In the genomic region with DNA sequence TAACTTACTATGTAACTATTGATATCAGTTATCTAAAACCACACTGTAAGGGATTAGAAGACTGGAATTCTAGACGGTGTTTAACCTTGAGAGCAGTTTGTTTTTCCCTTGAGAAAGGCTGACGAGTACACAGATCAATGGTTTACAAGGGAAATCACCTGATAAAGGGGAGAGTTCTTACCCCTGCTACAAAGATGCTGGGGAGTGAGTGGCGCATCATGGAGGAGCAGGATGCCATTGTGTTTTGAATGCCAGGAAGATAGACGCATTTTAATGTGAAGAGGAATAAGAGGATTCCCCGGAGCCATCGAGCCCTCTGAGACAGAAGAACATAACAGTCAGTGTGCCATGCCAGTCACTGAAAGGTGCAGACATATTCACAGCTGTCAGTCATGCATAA, we compare ENCODE assay signal across 1 cellular context.
TF ChIP-seq lines count a peak whose summit lies in the region.

No MANE protein-coding gene starts in this region.

TF ChIP-seq in HepG2, 621 proteins besides CTCF, POLR2A, EP300 and RAD21 (continued from another document and continues in another):
- TF ChIP-seq, protein P1, sequence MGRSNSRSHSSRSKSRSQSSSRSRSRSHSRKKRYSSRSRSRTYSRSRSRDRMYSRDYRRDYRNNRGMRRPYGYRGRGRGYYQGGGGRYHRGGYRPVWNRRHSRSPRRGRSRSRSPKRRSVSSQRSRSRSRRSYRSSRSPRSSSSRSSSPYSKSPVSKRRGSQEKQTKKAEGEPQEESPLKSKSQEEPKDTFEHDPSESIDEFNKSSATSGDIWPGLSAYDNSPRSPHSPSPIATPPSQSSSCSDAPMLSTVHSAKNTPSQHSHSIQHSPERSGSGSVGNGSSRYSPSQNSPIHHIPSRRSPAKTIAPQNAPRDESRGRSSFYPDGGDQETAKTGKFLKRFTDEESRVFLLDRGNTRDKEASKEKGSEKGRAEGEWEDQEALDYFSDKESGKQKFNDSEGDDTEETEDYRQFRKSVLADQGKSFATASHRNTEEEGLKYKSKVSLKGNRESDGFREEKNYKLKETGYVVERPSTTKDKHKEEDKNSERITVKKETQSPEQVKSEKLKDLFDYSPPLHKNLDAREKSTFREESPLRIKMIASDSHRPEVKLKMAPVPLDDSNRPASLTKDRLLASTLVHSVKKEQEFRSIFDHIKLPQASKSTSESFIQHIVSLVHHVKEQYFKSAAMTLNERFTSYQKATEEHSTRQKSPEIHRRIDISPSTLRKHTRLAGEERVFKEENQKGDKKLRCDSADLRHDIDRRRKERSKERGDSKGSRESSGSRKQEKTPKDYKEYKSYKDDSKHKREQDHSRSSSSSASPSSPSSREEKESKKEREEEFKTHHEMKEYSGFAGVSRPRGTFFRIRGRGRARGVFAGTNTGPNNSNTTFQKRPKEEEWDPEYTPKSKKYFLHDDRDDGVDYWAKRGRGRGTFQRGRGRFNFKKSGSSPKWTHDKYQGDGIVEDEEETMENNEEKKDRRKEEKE (IDR thresholded peaks at IDR 0.05), result no peak
- TF ChIP-seq SNAPC2 (CRISPR knock-in tag; IDR thresholded peaks at IDR 0.05) (no peak), DPF2 (CRISPR knock-in tag; IDR thresholded peaks at IDR 0.05; ENCODE audit: borderline replicate concordance, low read depth) (no peak), BORCS8-MEF2B (CRISPR knock-in tag; IDR thresholded peaks at IDR 0.05) (no peak), IKZF4 (CRISPR knock-in tag; IDR thresholded peaks at IDR 0.05; ENCODE audit: borderline replicate concordance, low read depth, not compliant biosample characterization) (no peak), FOXJ3 (CRISPR knock-in tag; IDR thresholded peaks at IDR 0.05; ENCODE audit: borderline replicate concordance) (peak; percentile 52; the same call in 1 of the 2 replicates), ZNF615 (CRISPR knock-in tag; IDR thresholded peaks at IDR 0.05; ENCODE audit: borderline replicate concordance) (no peak), ZNF562 (CRISPR knock-in tag; IDR thresholded peaks at IDR 0.05; ENCODE audit: borderline replicate concordance) (no peak), ZNF430 (CRISPR knock-in tag; IDR thresholded peaks at IDR 0.05) (no peak), ZSCAN29 (CRISPR knock-in tag; conservative IDR thresholded peaks at IDR 0.05) (no peak), ONECUT2 (CRISPR knock-in tag; IDR thresholded peaks at IDR 0.05) (peak; percentile 93), SP2 (CRISPR knock-in tag; IDR thresholded peaks at IDR 0.05) (no peak), GATA4 (IDR thresholded peaks at IDR 0.05; ENCODE audit: borderline replicate concordance, low read depth) (peak; percentile 40; the same call in 1 of the 2 replicates), BCL6 (CRISPR knock-in tag; IDR thresholded peaks at IDR 0.05) (peak; percentile 80), GATAD2A (CRISPR knock-in tag; IDR thresholded peaks at IDR 0.05) (peak; percentile 79), SMYD3 (CRISPR knock-in tag; IDR thresholded peaks at IDR 0.05) (no peak), ZNF138 (CRISPR knock-in tag; IDR thresholded peaks at IDR 0.05; ENCODE audit: low read depth) (no peak), MTA1 (CRISPR knock-in tag; IDR thresholded peaks at IDR 0.05; ENCODE audit: borderline replicate concordance) (no peak), ZKSCAN8 (CRISPR knock-in tag; IDR thresholded peaks at IDR 0.05; ENCODE audit: borderline replicate concordance) (no peak), ZNF788 (CRISPR knock-in tag; IDR thresholded peaks at IDR 0.05; ENCODE audit: borderline replicate concordance) (no peak), ZNF136 (CRISPR knock-in tag; IDR thresholded peaks at IDR 0.05; ENCODE audit: low read depth) (no peak), FOXA1 (IDR thresholded peaks at IDR 0.05) (no peak), FOXA1 (CRISPR knock-in tag; IDR thresholded peaks at IDR 0.05) (peak; percentile 62; the same call in 1 of the 2 replicates), MIXL1 (CRISPR knock-in tag; IDR thresholded peaks at IDR 0.05) (no peak), SOX13 (IDR thresholded peaks at IDR 0.05) (no peak), SOX13 (CRISPR knock-in tag; conservative IDR thresholded peaks at IDR 0.05 in 1 of 2, IDR thresholded peaks at IDR 0.05 in 1 of 2) (peak in 1 of 2 experiments; percentile 83; a peak in 2 of 4 replicates), SYNCRIP (IDR thresholded peaks at IDR 0.05; ENCODE audit: insufficient read depth, low read depth, low read length) (no peak), MXI1 (IDR thresholded peaks at IDR 0.05; ENCODE audit: borderline replicate concordance, low read depth, low read length) (no peak)
- TF ChIP-seq, protein P2, sequence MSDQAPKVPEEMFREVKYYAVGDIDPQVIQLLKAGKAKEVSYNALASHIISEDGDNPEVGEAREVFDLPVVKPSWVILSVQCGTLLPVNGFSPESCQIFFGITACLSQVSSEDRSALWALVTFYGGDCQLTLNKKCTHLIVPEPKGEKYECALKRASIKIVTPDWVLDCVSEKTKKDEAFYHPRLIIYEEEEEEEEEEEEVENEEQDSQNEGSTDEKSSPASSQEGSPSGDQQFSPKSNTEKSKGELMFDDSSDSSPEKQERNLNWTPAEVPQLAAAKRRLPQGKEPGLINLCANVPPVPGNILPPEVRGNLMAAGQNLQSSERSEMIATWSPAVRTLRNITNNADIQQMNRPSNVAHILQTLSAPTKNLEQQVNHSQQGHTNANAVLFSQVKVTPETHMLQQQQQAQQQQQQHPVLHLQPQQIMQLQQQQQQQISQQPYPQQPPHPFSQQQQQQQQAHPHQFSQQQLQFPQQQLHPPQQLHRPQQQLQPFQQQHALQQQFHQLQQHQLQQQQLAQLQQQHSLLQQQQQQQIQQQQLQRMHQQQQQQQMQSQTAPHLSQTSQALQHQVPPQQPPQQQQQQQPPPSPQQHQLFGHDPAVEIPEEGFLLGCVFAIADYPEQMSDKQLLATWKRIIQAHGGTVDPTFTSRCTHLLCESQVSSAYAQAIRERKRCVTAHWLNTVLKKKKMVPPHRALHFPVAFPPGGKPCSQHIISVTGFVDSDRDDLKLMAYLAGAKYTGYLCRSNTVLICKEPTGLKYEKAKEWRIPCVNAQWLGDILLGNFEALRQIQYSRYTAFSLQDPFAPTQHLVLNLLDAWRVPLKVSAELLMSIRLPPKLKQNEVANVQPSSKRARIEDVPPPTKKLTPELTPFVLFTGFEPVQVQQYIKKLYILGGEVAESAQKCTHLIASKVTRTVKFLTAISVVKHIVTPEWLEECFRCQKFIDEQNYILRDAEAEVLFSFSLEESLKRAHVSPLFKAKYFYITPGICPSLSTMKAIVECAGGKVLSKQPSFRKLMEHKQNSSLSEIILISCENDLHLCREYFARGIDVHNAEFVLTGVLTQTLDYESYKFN (CRISPR knock-in tag; conservative IDR thresholded peaks at IDR 0.05), result peak; percentile 64
- TF ChIP-seq, protein P3, sequence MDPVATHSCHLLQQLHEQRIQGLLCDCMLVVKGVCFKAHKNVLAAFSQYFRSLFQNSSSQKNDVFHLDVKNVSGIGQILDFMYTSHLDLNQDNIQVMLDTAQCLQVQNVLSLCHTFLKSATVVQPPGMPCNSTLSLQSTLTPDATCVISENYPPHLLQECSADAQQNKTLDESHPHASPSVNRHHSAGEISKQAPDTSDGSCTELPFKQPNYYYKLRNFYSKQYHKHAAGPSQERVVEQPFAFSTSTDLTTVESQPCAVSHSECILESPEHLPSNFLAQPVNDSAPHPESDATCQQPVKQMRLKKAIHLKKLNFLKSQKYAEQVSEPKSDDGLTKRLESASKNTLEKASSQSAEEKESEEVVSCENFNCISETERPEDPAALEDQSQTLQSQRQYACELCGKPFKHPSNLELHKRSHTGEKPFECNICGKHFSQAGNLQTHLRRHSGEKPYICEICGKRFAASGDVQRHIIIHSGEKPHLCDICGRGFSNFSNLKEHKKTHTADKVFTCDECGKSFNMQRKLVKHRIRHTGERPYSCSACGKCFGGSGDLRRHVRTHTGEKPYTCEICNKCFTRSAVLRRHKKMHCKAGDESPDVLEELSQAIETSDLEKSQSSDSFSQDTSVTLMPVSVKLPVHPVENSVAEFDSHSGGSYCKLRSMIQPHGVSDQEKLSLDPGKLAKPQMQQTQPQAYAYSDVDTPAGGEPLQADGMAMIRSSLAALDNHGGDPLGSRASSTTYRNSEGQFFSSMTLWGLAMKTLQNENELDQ (CRISPR knock-in tag; IDR thresholded peaks at IDR 0.05; ENCODE audit: borderline replicate concordance), result no peak
- TF ChIP-seq, protein P4, sequence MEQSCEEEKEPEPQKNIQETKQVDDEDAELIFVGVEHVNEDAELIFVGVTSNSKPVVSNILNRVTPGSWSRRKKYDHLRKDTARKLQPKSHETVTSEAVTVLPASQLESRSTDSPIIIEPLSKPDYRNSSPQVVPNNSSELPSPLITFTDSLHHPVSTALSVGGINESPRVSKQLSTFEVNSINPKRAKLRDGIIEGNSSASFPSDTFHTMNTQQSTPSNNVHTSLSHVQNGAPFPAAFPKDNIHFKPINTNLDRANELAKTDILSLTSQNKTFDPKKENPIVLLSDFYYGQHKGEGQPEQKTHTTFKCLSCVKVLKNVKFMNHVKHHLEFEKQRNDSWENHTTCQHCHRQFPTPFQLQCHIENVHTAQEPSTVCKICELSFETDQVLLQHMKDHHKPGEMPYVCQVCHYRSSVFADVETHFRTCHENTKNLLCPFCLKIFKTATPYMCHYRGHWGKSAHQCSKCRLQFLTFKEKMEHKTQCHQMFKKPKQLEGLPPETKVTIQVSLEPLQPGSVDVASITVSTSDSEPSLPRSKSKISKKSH (CRISPR knock-in tag; IDR thresholded peaks at IDR 0.05; ENCODE audit: borderline replicate concordance), result no peak
- TF ChIP-seq, protein P5, sequence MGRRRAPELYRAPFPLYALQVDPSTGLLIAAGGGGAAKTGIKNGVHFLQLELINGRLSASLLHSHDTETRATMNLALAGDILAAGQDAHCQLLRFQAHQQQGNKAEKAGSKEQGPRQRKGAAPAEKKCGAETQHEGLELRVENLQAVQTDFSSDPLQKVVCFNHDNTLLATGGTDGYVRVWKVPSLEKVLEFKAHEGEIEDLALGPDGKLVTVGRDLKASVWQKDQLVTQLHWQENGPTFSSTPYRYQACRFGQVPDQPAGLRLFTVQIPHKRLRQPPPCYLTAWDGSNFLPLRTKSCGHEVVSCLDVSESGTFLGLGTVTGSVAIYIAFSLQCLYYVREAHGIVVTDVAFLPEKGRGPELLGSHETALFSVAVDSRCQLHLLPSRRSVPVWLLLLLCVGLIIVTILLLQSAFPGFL (CRISPR knock-in tag; IDR thresholded peaks at IDR 0.05), result no peak
- TF ChIP-seq, protein P6, sequence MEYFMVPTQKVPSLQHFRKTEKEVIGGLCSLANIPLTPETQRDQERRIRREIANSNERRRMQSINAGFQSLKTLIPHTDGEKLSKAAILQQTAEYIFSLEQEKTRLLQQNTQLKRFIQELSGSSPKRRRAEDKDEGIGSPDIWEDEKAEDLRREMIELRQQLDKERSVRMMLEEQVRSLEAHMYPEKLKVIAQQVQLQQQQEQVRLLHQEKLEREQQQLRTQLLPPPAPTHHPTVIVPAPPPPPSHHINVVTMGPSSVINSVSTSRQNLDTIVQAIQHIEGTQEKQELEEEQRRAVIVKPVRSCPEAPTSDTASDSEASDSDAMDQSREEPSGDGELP (IDR thresholded peaks at IDR 0.05; ENCODE audit: borderline replicate concordance, low read depth), result no peak
- TF ChIP-seq, protein P7, sequence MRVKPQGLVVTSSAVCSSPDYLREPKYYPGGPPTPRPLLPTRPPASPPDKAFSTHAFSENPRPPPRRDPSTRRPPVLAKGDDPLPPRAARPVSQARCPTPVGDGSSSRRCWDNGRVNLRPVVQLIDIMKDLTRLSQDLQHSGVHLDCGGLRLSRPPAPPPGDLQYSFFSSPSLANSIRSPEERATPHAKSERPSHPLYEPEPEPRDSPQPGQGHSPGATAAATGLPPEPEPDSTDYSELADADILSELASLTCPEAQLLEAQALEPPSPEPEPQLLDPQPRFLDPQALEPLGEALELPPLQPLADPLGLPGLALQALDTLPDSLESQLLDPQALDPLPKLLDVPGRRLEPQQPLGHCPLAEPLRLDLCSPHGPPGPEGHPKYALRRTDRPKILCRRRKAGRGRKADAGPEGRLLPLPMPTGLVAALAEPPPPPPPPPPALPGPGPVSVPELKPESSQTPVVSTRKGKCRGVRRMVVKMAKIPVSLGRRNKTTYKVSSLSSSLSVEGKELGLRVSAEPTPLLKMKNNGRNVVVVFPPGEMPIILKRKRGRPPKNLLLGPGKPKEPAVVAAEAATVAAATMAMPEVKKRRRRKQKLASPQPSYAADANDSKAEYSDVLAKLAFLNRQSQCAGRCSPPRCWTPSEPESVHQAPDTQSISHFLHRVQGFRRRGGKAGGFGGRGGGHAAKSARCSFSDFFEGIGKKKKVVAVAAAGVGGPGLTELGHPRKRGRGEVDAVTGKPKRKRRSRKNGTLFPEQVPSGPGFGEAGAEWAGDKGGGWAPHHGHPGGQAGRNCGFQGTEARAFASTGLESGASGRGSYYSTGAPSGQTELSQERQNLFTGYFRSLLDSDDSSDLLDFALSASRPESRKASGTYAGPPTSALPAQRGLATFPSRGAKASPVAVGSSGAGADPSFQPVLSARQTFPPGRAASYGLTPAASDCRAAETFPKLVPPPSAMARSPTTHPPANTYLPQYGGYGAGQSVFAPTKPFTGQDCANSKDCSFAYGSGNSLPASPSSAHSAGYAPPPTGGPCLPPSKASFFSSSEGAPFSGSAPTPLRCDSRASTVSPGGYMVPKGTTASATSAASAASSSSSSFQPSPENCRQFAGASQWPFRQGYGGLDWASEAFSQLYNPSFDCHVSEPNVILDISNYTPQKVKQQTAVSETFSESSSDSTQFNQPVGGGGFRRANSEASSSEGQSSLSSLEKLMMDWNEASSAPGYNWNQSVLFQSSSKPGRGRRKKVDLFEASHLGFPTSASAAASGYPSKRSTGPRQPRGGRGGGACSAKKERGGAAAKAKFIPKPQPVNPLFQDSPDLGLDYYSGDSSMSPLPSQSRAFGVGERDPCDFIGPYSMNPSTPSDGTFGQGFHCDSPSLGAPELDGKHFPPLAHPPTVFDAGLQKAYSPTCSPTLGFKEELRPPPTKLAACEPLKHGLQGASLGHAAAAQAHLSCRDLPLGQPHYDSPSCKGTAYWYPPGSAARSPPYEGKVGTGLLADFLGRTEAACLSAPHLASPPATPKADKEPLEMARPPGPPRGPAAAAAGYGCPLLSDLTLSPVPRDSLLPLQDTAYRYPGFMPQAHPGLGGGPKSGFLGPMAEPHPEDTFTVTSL (CRISPR knock-in tag; IDR thresholded peaks at IDR 0.05; ENCODE audit: borderline replicate concordance), result 0 out of 2 replicates have a peak, but pooled peaks have one; percentile 18
- TF ChIP-seq, protein P8, sequence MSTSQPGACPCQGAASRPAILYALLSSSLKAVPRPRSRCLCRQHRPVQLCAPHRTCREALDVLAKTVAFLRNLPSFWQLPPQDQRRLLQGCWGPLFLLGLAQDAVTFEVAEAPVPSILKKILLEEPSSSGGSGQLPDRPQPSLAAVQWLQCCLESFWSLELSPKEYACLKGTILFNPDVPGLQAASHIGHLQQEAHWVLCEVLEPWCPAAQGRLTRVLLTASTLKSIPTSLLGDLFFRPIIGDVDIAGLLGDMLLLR (CRISPR knock-in tag; IDR thresholded peaks at IDR 0.05), result no peak
- TF ChIP-seq, protein P9, sequence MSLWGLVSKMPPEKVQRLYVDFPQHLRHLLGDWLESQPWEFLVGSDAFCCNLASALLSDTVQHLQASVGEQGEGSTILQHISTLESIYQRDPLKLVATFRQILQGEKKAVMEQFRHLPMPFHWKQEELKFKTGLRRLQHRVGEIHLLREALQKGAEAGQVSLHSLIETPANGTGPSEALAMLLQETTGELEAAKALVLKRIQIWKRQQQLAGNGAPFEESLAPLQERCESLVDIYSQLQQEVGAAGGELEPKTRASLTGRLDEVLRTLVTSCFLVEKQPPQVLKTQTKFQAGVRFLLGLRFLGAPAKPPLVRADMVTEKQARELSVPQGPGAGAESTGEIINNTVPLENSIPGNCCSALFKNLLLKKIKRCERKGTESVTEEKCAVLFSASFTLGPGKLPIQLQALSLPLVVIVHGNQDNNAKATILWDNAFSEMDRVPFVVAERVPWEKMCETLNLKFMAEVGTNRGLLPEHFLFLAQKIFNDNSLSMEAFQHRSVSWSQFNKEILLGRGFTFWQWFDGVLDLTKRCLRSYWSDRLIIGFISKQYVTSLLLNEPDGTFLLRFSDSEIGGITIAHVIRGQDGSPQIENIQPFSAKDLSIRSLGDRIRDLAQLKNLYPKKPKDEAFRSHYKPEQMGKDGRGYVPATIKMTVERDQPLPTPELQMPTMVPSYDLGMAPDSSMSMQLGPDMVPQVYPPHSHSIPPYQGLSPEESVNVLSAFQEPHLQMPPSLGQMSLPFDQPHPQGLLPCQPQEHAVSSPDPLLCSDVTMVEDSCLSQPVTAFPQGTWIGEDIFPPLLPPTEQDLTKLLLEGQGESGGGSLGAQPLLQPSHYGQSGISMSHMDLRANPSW (CRISPR knock-in tag; IDR thresholded peaks at IDR 0.05; ENCODE audit: borderline replicate concordance), result no peak
